9 cellular contexts compared by ENCODE assay signal in the genomic region with DNA sequence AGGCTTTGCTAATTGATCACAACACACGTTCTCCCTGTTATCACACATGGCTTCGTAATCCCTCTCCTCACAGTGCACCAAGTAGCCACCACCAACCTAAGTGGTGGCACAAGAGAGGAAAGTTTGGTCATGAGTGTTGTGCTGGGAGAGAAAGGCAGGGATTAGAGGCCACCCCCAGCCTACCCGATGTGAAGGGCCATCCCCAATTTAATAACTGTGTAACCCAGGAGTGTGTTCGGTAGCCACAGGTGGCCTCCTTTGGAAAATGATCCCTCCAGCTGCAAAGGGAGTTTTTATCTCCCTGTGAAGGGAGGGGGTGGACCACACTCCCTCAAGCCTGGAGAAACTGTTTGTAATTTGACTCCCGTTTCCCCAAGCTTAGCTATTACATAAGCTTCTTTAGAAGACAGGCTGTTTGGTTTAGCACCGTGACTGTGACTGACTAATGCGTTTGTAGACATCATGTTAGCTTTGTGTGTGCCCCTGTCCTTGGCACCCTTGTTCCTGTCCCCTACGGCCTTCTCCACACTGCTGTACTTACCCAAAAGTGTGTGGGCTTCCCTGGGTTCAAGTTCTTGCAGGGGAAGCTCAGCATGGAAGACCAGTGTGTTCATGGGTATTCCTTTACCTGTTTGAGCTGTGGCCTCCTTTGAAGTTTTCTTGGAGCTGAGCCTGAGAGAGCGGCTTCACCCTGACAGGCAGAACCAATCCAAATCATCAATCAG. TPM values are rescaled to one million over a fixed set of nuclear protein-coding genes. Genes with fewer than 3 reads are reported as not detected.
DNase-seq lines count a peak whose midpoint lies in the region; ATAC-seq, FAIRE-seq and TF ChIP-seq lines count a peak whose summit lies in the region.
"Had no signal": no experiment of that assay in that cellular context is flagged by ENCODE, and none has a peak within 500 bp of the region (broad histone marks: within the 10 kb centered on the region; RNA-seq: fewer than 3 reads in every experiment).

No MANE protein-coding gene starts in this region.

- intact Hi-C loops in K562 (cut with micrococcal nuclease), result loop anchor here (1.0 kb wide), 1 partner anchor 21 kb away; a partner anchor contains a TSS

- peak overlapping the region; percentile 86 for H2AFZ ChIP-seq in K562 (ENCODE audit: low read depth, low read length)
- no peak overlapping the region for H2AFZ ChIP-seq in MM.1S (ENCODE audit: low read length)

- no peaks in the 10 kb centered on the region for H3K36me3 ChIP-seq in K562 (ENCODE audit: control insufficient read depth, insufficient read depth, low read length)
- peaks cover 11% of the 10 kb centered on the region; the same call in 1 of the 2 replicates for H3K36me3 ChIP-seq in MM.1S (replicated peaks; ENCODE audit: insufficient read depth, low read length)

- H4K20me1 ChIP-seq in K562 (replicated peaks; ENCODE audit: control insufficient read depth, insufficient read depth, low read length) (no peaks in the 10 kb centered on the region), MM.1S (ENCODE audit: insufficient read depth, low read length) (no peaks in the 10 kb centered on the region; the same call in 1 of the 2 replicates)

- H3K27ac ChIP-seq in K562 (ENCODE audit: extremely low read depth, low read depth, low read length) (peak overlapping the region; percentile 60; the same call in 2 of the 3 replicates), MM.1S (ENCODE audit: low read length) (no peak overlapping the region)

- peak overlapping the region; percentile 74 for H3K4me2 ChIP-seq in K562 (ENCODE audit: insufficient read depth, low read length)
- H3K4me2 ChIP-seq in MM.1S (ENCODE audit: low read depth, low read length), result no peak overlapping the region

- no peaks in the 10 kb centered on the region for H3K9me2 ChIP-seq in MM.1S (replicated peaks; ENCODE audit: insufficient read depth, low read length)

- 0 out of 2 replicates have a peak, but pooled peaks cover 4% of the 10 kb centered on the region for H3F3A ChIP-seq in MM.1S (ENCODE audit: insufficient read depth, low read length)

- TF ChIP-seq EP300 in K562 (IDR thresholded peaks at IDR 0.05; ENCODE audit: low read length), result peak; percentile 73

- in situ Hi-C loops in K562 (cut with MboI), result no loop called here

- peak; percentile 82 for FAIRE-seq in K562 (lab: Jason Lieb, UNC)

- BruUV-seq in K562 (replicated peaks; lab: Mats Ljungman, UMichigan), result no TSS peak

- no peaks in the 10 kb centered on the region for H3K9me1 ChIP-seq in K562 (ENCODE audit: control insufficient read depth, insufficient read depth, low read length)

- 6% methylated on average over 9 of the region's 9 CpGs for WGBS in K562 (ENCODE audit: insufficient coverage, low coverage, missing lambda C conversion rate)

- POLR2A ChIA-PET in K562 (lab: Yijun Ruan, JAX), result interaction anchor here (0.7 to 1.2 kb wide), 6 partner anchors 9 to 62 kb away, joined by 3 to 5 read pairs (median 3); no protein-coding TSS in a partner anchor

- DNase-seq in SIG-M5 treated with dmso at 0.1 percent for 504 hours (lab: John Stamatoyannopoulos, UW; ENCODE audit: unreplicated experiment) (peak; percentile 28), SIG-M5 (lab: John Stamatoyannopoulos, UW) (no peak), NCI-H2081 treated with DMSO at 0.1 percent for 48 hours (lab: John Stamatoyannopoulos, UW) (peak; percentile 7), K562 (ENCODE audit: extremely low read depth in 1 of 4, low spot score in 3 of 4) (peak in 2 of 4 experiments; percentile 67 to 79), renal cortical epithelial cell (ENCODE audit: low read depth) (peak; percentile 80), MM.1S (no peak)

- peaks cover 12 to 30% of the 10 kb centered on the region in 2 experiments for H3K4me1 ChIP-seq in K562 (replicated peaks in 1 of 2; ENCODE audit: control insufficient read depth in 2 of 2, insufficient read depth in 2 of 2, low read length in 2 of 2)
- peaks cover 36% of the 10 kb centered on the region for H3K4me1 ChIP-seq in MM.1S (ENCODE audit: low read length)

- no peaks in the 10 kb centered on the region for H3K27me3 ChIP-seq in K562 (ENCODE audit: control insufficient read depth in 2 of 2, insufficient read depth in 2 of 2, low read length in 2 of 2)
- no peaks in the 10 kb centered on the region for H3K27me3 ChIP-seq in MM.1S (replicated peaks; ENCODE audit: insufficient read depth, low read length)

- no peak overlapping the region for H3K4me3 ChIP-seq in K562
- no peak overlapping the region for H3K4me3 ChIP-seq in MM.1S (ENCODE audit: low read length)

- no peak for TF ChIP-seq RAD21 in K562 (CRISPR knock-in tag; conservative IDR thresholded peaks at IDR 0.05 in 1 of 2, IDR thresholded peaks at IDR 0.05 in 1 of 2)

- CTCF ChIA-PET in K562 (lab: Yijun Ruan, JAX; ENCODE audit: low intra/inter-chr PET ratio), result no interaction called here

- no peak for TF ChIP-seq POLR2A in K562 (conservative IDR thresholded peaks at IDR 0.05)

- peak overlapping the region in 1 of 2 experiments; percentile 24; a peak in 1 of 4 replicates for H3K9ac ChIP-seq in K562 (ENCODE audit: insufficient read depth in 1 of 2, low read depth in 2 of 2, low read length in 2 of 2)
- H3K9ac ChIP-seq in MM.1S (ENCODE audit: low read length), result no peak overlapping the region

- TF ChIP-seq CTCF in K562 (IDR thresholded peaks at IDR 0.05 in 2 of 3, conservative IDR thresholded peaks at IDR 0.05 in 1 of 3; ENCODE audit: insufficient read depth in 2 of 3, low read depth in 1 of 3, low read length in 3 of 3), result no peak
- TF ChIP-seq CTCF in MM.1S (IDR thresholded peaks at IDR 0.05; ENCODE audit: low read length), result no peak

- peak; percentile 94 for ATAC-seq in K562
- ATAC-seq in HG02623 (IDR thresholded peaks at IDR 0.05; ENCODE audit: unreplicated experiment), result no peak
- no peak for ATAC-seq in HG03457 (IDR thresholded peaks at IDR 0.05; ENCODE audit: unreplicated experiment)

- no peaks in the 10 kb centered on the region for H3K79me2 ChIP-seq in K562 (ENCODE audit: control insufficient read depth, insufficient read depth, low read length)
- peaks cover 99% of the 10 kb centered on the region for H3K79me2 ChIP-seq in MM.1S (ENCODE audit: low read length)

- H3K9me3 ChIP-seq in K562 (replicated peaks; ENCODE audit: control insufficient read depth, insufficient read depth, low read depth, low read length) (no peaks in the 10 kb centered on the region), MM.1S (replicated peaks; ENCODE audit: insufficient read depth, low read length) (no peaks in the 10 kb centered on the region)

TF ChIP-seq in K562, 482 proteins besides CTCF, POLR2A, EP300 and RAD21 (continues in another document):
- TF ChIP-seq CTBP1 (IDR thresholded peaks at IDR 0.05; ENCODE audit: borderline replicate concordance), result peak; percentile 79; the same call in 1 of the 2 replicates
- peak; percentile 66 for TF ChIP-seq DPF2 (IDR thresholded peaks at IDR 0.05)
- TF ChIP-seq MYC (IDR thresholded peaks at IDR 0.05; ENCODE audit: low read depth, low read length), result 0 out of 2 replicates have a peak, but pooled peaks have one; percentile 17
- no peak for TF ChIP-seq MYC (CRISPR knock-in tag; IDR thresholded peaks at IDR 0.05; ENCODE audit: borderline replicate concordance, low read depth)
- TF ChIP-seq ZNF12 (CRISPR knock-in tag; IDR thresholded peaks at IDR 0.05), result peak; percentile 87; the same call in 1 of the 2 replicates
- TF ChIP-seq CREM (IDR thresholded peaks at IDR 0.05; ENCODE audit: low read depth), result peak; percentile 33; the same call in 1 of the 2 replicates
- peak in 1 of 2 experiments; percentile 44; a peak in 1 of 4 replicates for TF ChIP-seq TRIM24 (IDR thresholded peaks at IDR 0.05)
- TF ChIP-seq, protein P1, sequence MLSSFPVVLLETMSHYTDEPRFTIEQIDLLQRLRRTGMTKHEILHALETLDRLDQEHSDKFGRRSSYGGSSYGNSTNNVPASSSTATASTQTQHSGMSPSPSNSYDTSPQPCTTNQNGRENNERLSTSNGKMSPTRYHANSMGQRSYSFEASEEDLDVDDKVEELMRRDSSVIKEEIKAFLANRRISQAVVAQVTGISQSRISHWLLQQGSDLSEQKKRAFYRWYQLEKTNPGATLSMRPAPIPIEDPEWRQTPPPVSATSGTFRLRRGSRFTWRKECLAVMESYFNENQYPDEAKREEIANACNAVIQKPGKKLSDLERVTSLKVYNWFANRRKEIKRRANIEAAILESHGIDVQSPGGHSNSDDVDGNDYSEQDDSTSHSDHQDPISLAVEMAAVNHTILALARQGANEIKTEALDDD (IDR thresholded peaks at IDR 0.05), result peak; percentile 88
- no peak for TF ChIP-seq HNRNPK (IDR thresholded peaks at IDR 0.05; ENCODE audit: low read depth, low read length, poor library complexity, severe bottlenecking)
- TF ChIP-seq, protein P2, sequence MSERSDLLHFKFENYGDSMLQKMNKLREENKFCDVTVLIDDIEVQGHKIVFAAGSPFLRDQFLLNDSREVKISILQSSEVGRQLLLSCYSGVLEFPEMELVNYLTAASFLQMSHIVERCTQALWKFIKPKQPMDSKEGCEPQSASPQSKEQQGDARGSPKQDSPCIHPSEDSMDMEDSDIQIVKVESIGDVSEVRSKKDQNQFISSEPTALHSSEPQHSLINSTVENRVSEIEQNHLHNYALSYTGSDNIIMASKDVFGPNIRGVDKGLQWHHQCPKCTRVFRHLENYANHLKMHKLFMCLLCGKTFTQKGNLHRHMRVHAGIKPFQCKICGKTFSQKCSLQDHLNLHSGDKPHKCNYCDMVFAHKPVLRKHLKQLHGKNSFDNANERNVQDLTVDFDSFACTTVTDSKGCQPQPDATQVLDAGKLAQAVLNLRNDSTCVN (CRISPR knock-in tag; IDR thresholded peaks at IDR 0.05), result no peak
- TF ChIP-seq SMAD4 (CRISPR knock-in tag; conservative IDR thresholded peaks at IDR 0.05), result peak; percentile 76
- no peak for TF ChIP-seq GABPA (tag; conservative IDR thresholded peaks at IDR 0.05; ENCODE audit: low read depth)
- no peak for TF ChIP-seq NCOA2 (IDR thresholded peaks at IDR 0.05; ENCODE audit: partially characterized antibody in 2 of 2)

RNA-seq across cellular contexts. Expression of a gene that starts 20.6 kb away (rescaled TPM):
- total RNA-seq in K562 (2011; cell fraction: chromatin; rRNA removed; ENCODE audit: low replicate concordance), result 2.3 and 4.1 TPM in 2 replicates
- total RNA-seq in K562 (2011; cell fraction: nucleolus; rRNA removed), result 2.7 and 3.0 TPM in 2 replicates
- 3.3 and 4.4 TPM in 2 replicates for total RNA-seq in K562 (2011; cell fraction: nucleoplasm; rRNA removed)
- total RNA-seq in K562 (2014; rRNA removed) (7.5 and 10.4 TPM in 2 replicates), K562 (2014; rRNA removed; fragmentation: Illumina TruSeq; extraction: Trizol) (6.7 and 6.8 TPM in 2 replicates), K562 (2015; rRNA removed; fragmentation: Illumina TruSeq; extraction: Trizol) (6.7 TPM in 2 replicates), K562 (2021) (9.4 and 11.5 TPM in 2 replicates), renal cortical epithelial cell (0.15 and 0.17 TPM in 2 replicates)
- polyA plus RNA-seq in K562 (2011; rRNA removed) (6.8 and 7.1 TPM in 2 replicates), K562 (2014; fragmentation: Illumina TruSeq; extraction: Trizol) (7.9 and 8.9 TPM in 2 replicates), K562 (2014; fragmentation: Nextera tagmentation; extraction: Ambion mirVana) (1 to 10 TPM; 1.5 to 2.3 TPM), K562 (2014; rRNA removed) (6.2 and 6.5 TPM in 2 replicates)
- 4.8 and 6.9 TPM in 2 replicates for polyA plus RNA-seq in K562 (2011; cell fraction: cytosol; rRNA removed)
- 3.6 and 5.2 TPM in 2 replicates for polyA plus RNA-seq in K562 (2011; cell fraction: nucleus; rRNA removed)
- polyA plus RNA-seq in K562 (2012), result 6.1 and 20.4 TPM in 2 replicates
- 8.5 and 9.7 TPM in 2 replicates for polyA minus RNA-seq in K562 (2011; rRNA and poly(A)+ RNA removed)
- polyA minus RNA-seq in K562 (2011; cell fraction: cytosol; rRNA and poly(A)+ RNA removed), result 4.7 and 6.5 TPM in 2 replicates
- 1.2 and 2.7 TPM in 2 replicates for polyA minus RNA-seq in K562 (2011; cell fraction: nucleus; rRNA and poly(A)+ RNA removed)
- polyA plus RNA-seq: BJ had no signal

Comparison
In these comparisons a context has a peak if more than half of its experiments do, and no peak if none do; other contexts are left out.
1. DNase-seq: peak in SIG-M5 treated with dmso at 0.1 percent for 504 hours (single experiment), NCI-H2081 treated with DMSO at 0.1 percent for 48 hours (single experiment) and renal cortical epithelial cell (single experiment); none in SIG-M5 (single experiment) and MM.1S (single experiment).